ENCODE assay signal across 8 cellular contexts in the genomic region with DNA sequence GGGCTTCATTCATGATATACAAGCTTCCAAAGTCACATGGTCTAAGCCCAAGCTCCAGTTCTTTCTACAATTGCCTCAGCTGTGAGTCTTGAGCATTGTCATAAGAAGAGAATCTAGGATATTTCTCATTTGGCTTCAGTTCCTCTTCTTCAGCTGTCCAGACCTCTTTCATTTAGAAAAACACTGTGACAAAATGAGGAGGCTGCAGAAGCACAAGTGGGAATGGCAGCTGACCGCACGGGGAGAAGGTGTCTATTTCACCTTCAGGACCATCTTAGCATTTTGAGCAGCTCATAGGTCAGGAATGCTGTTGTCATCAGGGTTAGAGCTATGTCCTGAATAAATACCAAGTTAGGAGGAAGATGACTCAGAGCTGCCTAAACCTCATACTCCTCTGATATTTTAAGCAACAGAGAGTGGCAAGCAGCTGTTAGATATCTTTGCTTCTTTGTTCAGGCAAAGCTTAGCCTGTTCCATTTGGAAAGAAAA.
DNase-seq lines count a peak whose midpoint lies in the region; ATAC-seq lines count a peak whose summit lies in the region.

No MANE protein-coding gene starts in this region.

- H3K27me3 Mint-ChIP-seq in activated T-cell treated with anti-CD3 and anti-CD28 coated beads, Interleukin-2, amount 50 U/mL, for 72 hours (ENCODE audit: low read depth), result no peaks in the 10 kb centered on the region

- H3K36me3 ChIP-seq in HUES48 (ENCODE audit: control insufficient read depth, insufficient read depth, low read length), result no peaks in the 10 kb centered on the region
- no peaks in the 10 kb centered on the region for H3K36me3 ChIP-seq in rectal smooth muscle tissue (ENCODE audit: control insufficient read depth, insufficient read depth, low read length)
- no peaks in the 10 kb centered on the region for H3K36me3 ChIP-seq in H7 (replicated peaks; ENCODE audit: control insufficient read depth, insufficient read depth, low read length)

- no peak overlapping the region for H3K4me3 Mint-ChIP-seq in activated T-cell treated with anti-CD3 and anti-CD28 coated beads, Interleukin-2, amount 50 U/mL, for 72 hours

- H3K36me3 Mint-ChIP-seq in activated T-cell treated with anti-CD3 and anti-CD28 coated beads, Interleukin-2, amount 50 U/mL, for 72 hours (ENCODE audit: insufficient read depth in 2 of 2), result no peaks in the 10 kb centered on the region

- H3K27me3 ChIP-seq in HUES48 (ENCODE audit: control insufficient read depth, insufficient read depth, low read length), result no peaks in the 10 kb centered on the region
- no peaks in the 10 kb centered on the region for H3K27me3 ChIP-seq in rectal smooth muscle tissue (ENCODE audit: control insufficient read depth, insufficient read depth, low read length)
- H3K27me3 ChIP-seq in H7 (ENCODE audit: control insufficient read depth, insufficient read depth, low read length), result no peaks in the 10 kb centered on the region

- H3K27ac ChIP-seq in HUES48 (ENCODE audit: low read depth, low read length) (peak overlapping the region; percentile 78), rectal smooth muscle tissue (ENCODE audit: low read depth, low read length) (peak overlapping the region; percentile 69)

- H3K4me1 ChIP-seq in HUES48 (ENCODE audit: control insufficient read depth, insufficient read depth, low read length), result peaks cover 14% of the 10 kb centered on the region; the same call in 1 of the 2 replicates
- peaks cover 16% of the 10 kb centered on the region for H3K4me1 ChIP-seq in rectal smooth muscle tissue (ENCODE audit: control insufficient read depth, insufficient read depth, low read length)

- H3K9ac ChIP-seq in HUES48 (ENCODE audit: low read depth, low read length) (no peak overlapping the region), rectal smooth muscle tissue (ENCODE audit: low read length) (no peak overlapping the region)

- no peaks in the 10 kb centered on the region for H3K9me3 Mint-ChIP-seq in activated T-cell treated with anti-CD3 and anti-CD28 coated beads, Interleukin-2, amount 50 U/mL, for 72 hours

- peak; percentile 91 for ATAC-seq in GM21723 (IDR thresholded peaks at IDR 0.05; ENCODE audit: unreplicated experiment)
- peak; percentile 55 to 75 for ATAC-seq in activated T-cell treated with anti-CD3 and anti-CD28 coated beads, Interleukin-2, amount 50 U/mL, for 72 hours (replicated peaks in 1 of 2)
- peak; percentile 89 for ATAC-seq in Right ventricle myocardium superior (ENCODE audit: poor library complexity)

- no peaks in the 10 kb centered on the region for H3K9me3 ChIP-seq in HUES48 (ENCODE audit: control insufficient read depth, insufficient read depth, low read length)

- DNase-seq in GM04504 (ENCODE audit: low read depth), result peak; percentile 93
- no peak for DNase-seq in activated T-cell treated with anti-CD3 and anti-CD28 coated beads, Interleukin-2, amount 50 U/mL, for 72 hours
- no peak for DNase-seq in Right ventricle myocardium superior
- no peak for DNase-seq in stimulated activated CD4-positive, alpha-beta T cell treated with anti-CD3 and anti-CD28 coated beads, Interleukin-1b, Interleukin-23, amount 100 ng/mL, for 48 hours
- no peak for DNase-seq in H7

- H3K4me1 Mint-ChIP-seq in activated T-cell treated with anti-CD3 and anti-CD28 coated beads, Interleukin-2, amount 50 U/mL, for 72 hours (ENCODE audit: low read depth), result peaks cover 23% of the 10 kb centered on the region

- H3K4me3 ChIP-seq in HUES48 (ENCODE audit: low read depth, low read length), result no peak overlapping the region
- H3K4me3 ChIP-seq in rectal smooth muscle tissue (ENCODE audit: low read length), result no peak overlapping the region
- no peak overlapping the region for H3K4me3 ChIP-seq in H7 (ENCODE audit: insufficient read depth, low read depth, low read length)

- intact Hi-C loops in Right ventricle myocardium superior (cut with DNase I), result no loop called here

- H3K27ac Mint-ChIP-seq in activated T-cell treated with anti-CD3 and anti-CD28 coated beads, Interleukin-2, amount 50 U/mL, for 72 hours, result peak overlapping the region; percentile 2
